In genomic region chr6:54252916-54253315, GRCh38 we compare ENCODE assay signal across 19 cellular contexts. TPM values are rescaled to one million over a fixed set of nuclear protein-coding genes. Genes with fewer than 3 reads are reported as not detected.
DNase-seq lines count a peak whose midpoint lies in the region; ATAC-seq and TF ChIP-seq lines count a peak whose summit lies in the region.
"Had no signal": no experiment of that assay in that cellular context is flagged by ENCODE, and none has a peak within 500 bp of the region (broad histone marks: within the 10 kb centered on the region; RNA-seq: fewer than 3 reads in every experiment).

No MANE protein-coding gene starts in this region.

- H3K4me1 ChIP-seq in Loucy (ENCODE audit: insufficient read depth, low read length, poor library complexity, severe bottlenecking) (peaks cover 34% of the 10 kb centered on the region), PC-9 (replicated peaks; ENCODE audit: insufficient read depth) (no peaks in the 10 kb centered on the region), psoas muscle (peaks cover 32% of the 10 kb centered on the region)
- H3K4me1 ChIP-seq: BE2C had no signal

- H3K27ac ChIP-seq in PC-9 = no peak overlapping the region
- peak overlapping the region; percentile 75 for H3K27ac ChIP-seq in psoas muscle

- no peaks in the 10 kb centered on the region for H4K20me1 ChIP-seq in Loucy (ENCODE audit: insufficient read depth, low read length, poor library complexity, severe bottlenecking)
- H4K20me1 ChIP-seq in PC-9 (ENCODE audit: insufficient read depth) = no peaks in the 10 kb centered on the region

- H3F3A ChIP-seq in Loucy (ENCODE audit: low read depth) (peaks cover 15% of the 10 kb centered on the region; the same call in 1 of the 2 replicates), PC-9 (ENCODE audit: insufficient read depth, low read depth) (no peaks in the 10 kb centered on the region)

- H2AFZ ChIP-seq in Loucy (ENCODE audit: low read length) (peak overlapping the region; percentile 56), PC-9 (peak overlapping the region; percentile 45; the same call in 1 of the 2 replicates)

- H3K4me3 ChIP-seq in Loucy (ENCODE audit: low read length, poor library complexity, severe bottlenecking) (peak overlapping the region; percentile 5), PC-9 (no peak overlapping the region), psoas muscle (no peak overlapping the region)

- no peaks in the 10 kb centered on the region for H3K27me3 ChIP-seq in Loucy (ENCODE audit: insufficient read depth, low read length, poor library complexity, severe bottlenecking)
- no peaks in the 10 kb centered on the region for H3K27me3 ChIP-seq in PC-9 (ENCODE audit: insufficient read depth, low read depth)
- H3K27me3 ChIP-seq in psoas muscle (ENCODE audit: insufficient read depth in 3 of 3, low read length in 2 of 3) = no peaks in the 10 kb centered on the region
- H3K27me3 ChIP-seq: BE2C had no signal

- CTCF ChIA-PET in PC-9 (lab: Charles Lee) = interaction anchor here (0.6 kb wide), 1 partner anchor 1024 kb away, joined by 3 read pairs; no protein-coding TSS in a partner anchor

- no TSS peak for BruUV-seq in PC-9 (replicated peaks; lab: Mats Ljungman, UMichigan)

- no peak overlapping the region for H3K27ac Mint-ChIP-seq in nephron progenitor cell
- H3K27ac Mint-ChIP-seq: CD4-positive, CD25-positive, alpha-beta regulatory T cell; CD8-positive, alpha-beta memory T cell; H9 had no signal

- H3K4me2 ChIP-seq in Loucy (ENCODE audit: low read depth, low read length, poor library complexity, severe bottlenecking) (peak overlapping the region; percentile 37), PC-9 (no peak overlapping the region)

- peak; percentile 36 to 60 (median 53) for ATAC-seq in psoas muscle

- DNase-seq in PC-9 = no peak
- no peak for DNase-seq in psoas muscle
- DNase-seq in hepatic stellate cell (ENCODE audit: low spot score) = no peak
- DNase-seq in NCI-H2196 (lab: John Stamatoyannopoulos, UW; ENCODE audit: unreplicated experiment) = no peak
- no peak for DNase-seq in nephron progenitor cell
- DNase-seq: ACHN; BE2C; C1 segment of cervical spinal cord; CD4-positive, CD25-positive, alpha-beta regulatory T cell; CD8-positive, alpha-beta memory T cell; COR-L47; DMS 273 treated with DMSO at 0.1 percent for 48 hours; DMS53; DND-41; EL; H9 had no signal

- H3K4me1 Mint-ChIP-seq in nephron progenitor cell = no peaks in the 10 kb centered on the region
- H3K4me1 Mint-ChIP-seq: CD4-positive, CD25-positive, alpha-beta regulatory T cell; CD8-positive, alpha-beta memory T cell had no signal

- H3K9ac ChIP-seq in Loucy (ENCODE audit: low read depth, low read length, poor library complexity, severe bottlenecking) = peak overlapping the region; percentile 8

- H3K9me2 ChIP-seq in Loucy (replicated peaks; ENCODE audit: low read depth, low read length) (no peaks in the 10 kb centered on the region), PC-9 (ENCODE audit: insufficient read depth) (no peaks in the 10 kb centered on the region)

- H3K9me3 ChIP-seq in Loucy (ENCODE audit: insufficient read depth, low read depth, low read length) (no peaks in the 10 kb centered on the region), PC-9 (ENCODE audit: insufficient read depth, low read depth) (no peaks in the 10 kb centered on the region), psoas muscle (no peaks in the 10 kb centered on the region)
- H3K9me3 ChIP-seq: BE2C had no signal

- H3K27me3 Mint-ChIP-seq in nephron progenitor cell (ENCODE audit: low read depth, poor library complexity) = no peaks in the 10 kb centered on the region
- H3K27me3 Mint-ChIP-seq: CD4-positive, CD25-positive, alpha-beta regulatory T cell; CD8-positive, alpha-beta memory T cell had no signal

- H3K36me3 ChIP-seq in Loucy (ENCODE audit: insufficient read depth, low read length) (no peaks in the 10 kb centered on the region), PC-9 (ENCODE audit: low read depth) (no peaks in the 10 kb centered on the region), psoas muscle (ENCODE audit: insufficient read depth in 1 of 2, low read depth in 1 of 2) (peaks cover 0 to 9% of the 10 kb centered on the region in 2 donors)
- H3K36me3 ChIP-seq: BE2C had no signal

- POLR2A ChIA-PET in PC-9 (lab: Charles Lee; ENCODE audit: unreplicated experiment) = no interaction called here

- H3K4me3 Mint-ChIP-seq in nephron progenitor cell = no peak overlapping the region
- H3K4me3 Mint-ChIP-seq: CD4-positive, CD25-positive, alpha-beta regulatory T cell; CD8-positive, alpha-beta memory T cell; H9 had no signal

- TF ChIP-seq CTCF in Loucy (conservative IDR thresholded peaks at IDR 0.05; ENCODE audit: low read length) (no peak), PC-9 (conservative IDR thresholded peaks at IDR 0.05) (no peak), psoas muscle (IDR thresholded peaks at IDR 0.05) (no peak), nephron progenitor cell (IDR thresholded peaks at IDR 0.05) (no peak)

- 78 to 86% (median 81%) methylated on average over 4 of the region's 4 CpGs for WGBS in psoas muscle, 3 donors

- H3K79me2 ChIP-seq in Loucy (ENCODE audit: insufficient read depth, low read length) (no peaks in the 10 kb centered on the region), PC-9 (ENCODE audit: low read depth) (no peaks in the 10 kb centered on the region)

- H3K9me3 Mint-ChIP-seq in nephron progenitor cell = no peaks in the 10 kb centered on the region
- H3K9me3 Mint-ChIP-seq: H9 had no signal

- no peaks in the 10 kb centered on the region for H3K36me3 Mint-ChIP-seq in nephron progenitor cell (ENCODE audit: low read depth)
- H3K36me3 Mint-ChIP-seq: CD4-positive, CD25-positive, alpha-beta regulatory T cell; CD8-positive, alpha-beta memory T cell had no signal

- intact Hi-C loops in PC-9 (cut with micrococcal nuclease; ENCODE audit: unreplicated experiment) = no loop called here
- intact Hi-C loops in psoas muscle (cut with DNase I) = no loop called here

RNA-seq across cellular contexts. Expression of gene TINAG, which starts 55.3 kb away (rescaled TPM):
- not detected in 2 replicates for total RNA-seq in PC-9 (2021)
- under 1 TPM in 2 of 4 donors, not detected in 2; 0.27 TPM for total RNA-seq in psoas muscle
- polyA plus RNA-seq in psoas muscle = under 1 TPM; 0.03 to 0.04 (median 0.04) TPM
- total RNA-seq: CD4-positive, CD25-positive, alpha-beta regulatory T cell; CD8-positive, alpha-beta memory T cell; G401; H1; H9 had no signal
- polyA plus RNA-seq: CD4-positive, CD25-positive, alpha-beta regulatory T cell; CD8-positive, alpha-beta memory T cell; H1 had no signal
